In genomic region chr10:55410415-55410885, GRCh38 we compare ENCODE assay signal across 9 cellular contexts.
A peak's percentile ranks its signal among the peaks of the same experiment; 100 is the strongest.
DNase-seq lines count a peak whose midpoint lies in the region; ATAC-seq and TF ChIP-seq lines count a peak whose summit lies in the region.
"Had no signal": no experiment of that assay in that cellular context is flagged by ENCODE, and none has a peak within 500 bp of the region (broad histone marks: within the 10 kb centered on the region; RNA-seq: fewer than 3 reads in every experiment).

No MANE protein-coding gene starts in this region.

- H3K36me3 ChIP-seq in GM23338 (ENCODE audit: insufficient read depth) = no peaks in the 10 kb centered on the region

- no peak overlapping the region for H3K27ac ChIP-seq in GM23338 (ENCODE audit: low read depth)

- H3K4me1 Mint-ChIP-seq in GM23338 = no peaks in the 10 kb centered on the region

- H3K9me2 ChIP-seq in GM23338 (ENCODE audit: insufficient read depth) = no peaks in the 10 kb centered on the region

- H2AFZ ChIP-seq in GM23338 = no peak overlapping the region

- no peaks in the 10 kb centered on the region for H3K4me1 ChIP-seq in GM23338 (ENCODE audit: insufficient read depth)

- peak; percentile 86 for ATAC-seq in GM23338
- ATAC-seq in GM21526 (IDR thresholded peaks at IDR 0.05; ENCODE audit: low FRiP score, unreplicated experiment) = no peak
- ATAC-seq in GM18873 (IDR thresholded peaks at IDR 0.05; ENCODE audit: low FRiP score, unreplicated experiment) = no peak

- peak; percentile 54 for DNase-seq in GM23338 (ENCODE audit: low spot score)
- peak; percentile 76 for DNase-seq in NCI-H82 treated with DMSO at 0.1 percent for 48 hours (lab: John Stamatoyannopoulos, UW; ENCODE audit: unreplicated experiment)
- peak; percentile 42 for DNase-seq in fibroblast of pulmonary artery (ENCODE audit: low read depth)
- peak; percentile 30 for DNase-seq in occipital lobe (lab: John Stamatoyannopoulos, UW)
- no peak for DNase-seq in activated naive CD4-positive, alpha-beta T cell treated with anti-CD3 and anti-CD28 coated beads, Interleukin-2, amount 50 U/mL, for 16 hours
- DNase-seq in stimulated activated CD4-positive, alpha-beta T cell treated with anti-CD3 and anti-CD28 coated beads, Interleukin-2, amount 100 ng/mL, for 48 hours = no peak

- no peaks in the 10 kb centered on the region for H4K20me1 ChIP-seq in GM23338 (replicated peaks; ENCODE audit: insufficient read depth)

- H3F3A ChIP-seq in GM23338 (replicated peaks; ENCODE audit: low read depth) = no peaks in the 10 kb centered on the region

- H3K36me3 Mint-ChIP-seq in GM23338 (ENCODE audit: low read depth) = no peaks in the 10 kb centered on the region

- H3K4me3 Mint-ChIP-seq in GM23338 = no peak overlapping the region
- H3K4me3 Mint-ChIP-seq: T-helper 1 cell treated with Interleukin-12 subunit alpha and Interleukin-12 subunit beta and Interleukin-4 antibody, amounts not matched to agents 30 μg/mL and 1 μg/mL, for 36 hours had no signal

- H3K27me3 ChIP-seq in GM23338 (ENCODE audit: insufficient read depth) = no peaks in the 10 kb centered on the region

- H3K4me3 ChIP-seq in GM23338 = no peak overlapping the region
- no peak overlapping the region for H3K4me3 ChIP-seq in fibroblast of pulmonary artery (replicated peaks; ENCODE audit: low read depth, low read length)

- H3K79me2 ChIP-seq in GM23338 (replicated peaks; ENCODE audit: insufficient read depth) = no peaks in the 10 kb centered on the region

- no peak overlapping the region for H3K27ac Mint-ChIP-seq in GM23338
- H3K27ac Mint-ChIP-seq: T-helper 1 cell treated with Interleukin-12 subunit alpha and Interleukin-12 subunit beta and Interleukin-4 antibody, amounts not matched to agents 30 μg/mL and 1 μg/mL, for 36 hours had no signal

- no peak overlapping the region for H3K4me2 ChIP-seq in GM23338

- no peaks in the 10 kb centered on the region for H3K9me3 Mint-ChIP-seq in GM23338
- H3K9me3 Mint-ChIP-seq: T-helper 1 cell treated with Interleukin-12 subunit alpha and Interleukin-12 subunit beta and Interleukin-4 antibody, amounts not matched to agents 30 μg/mL and 1 μg/mL, for 36 hours had no signal

- TF ChIP-seq CTCF in GM23338 (conservative IDR thresholded peaks at IDR 0.05; ENCODE audit: low read depth in 2 of 2) (peak; percentile 42 to 68), fibroblast of pulmonary artery (IDR thresholded peaks at IDR 0.05; ENCODE audit: low read length, missing control alignments) (no peak)

- H3K27me3 Mint-ChIP-seq in GM23338 (ENCODE audit: insufficient read depth, low read depth, poor library complexity) = peaks cover 3% of the 10 kb centered on the region

TF ChIP-seq in GM23338, 12 proteins besides CTCF, POLR2A, EP300 and RAD21 (continues in another document):
- TF ChIP-seq ZNF331 (CRISPR knock-in tag; IDR thresholded peaks at IDR 0.05; ENCODE audit: low read depth) (no peak), NANOG (IDR thresholded peaks at IDR 0.05; ENCODE audit: borderline replicate concordance) (no peak), CREB1 (CRISPR knock-in tag; IDR thresholded peaks at IDR 0.05; ENCODE audit: low read depth) (no peak), JUNB (IDR thresholded peaks at IDR 0.05; ENCODE audit: unreplicated experiment) (no peak), ETS1 (IDR thresholded peaks at IDR 0.05) (no peak), STAT1 (IDR thresholded peaks at IDR 0.05; ENCODE audit: unreplicated experiment) (no peak), EZH2 (IDR thresholded peaks at IDR 0.05; ENCODE audit: low read depth, unreplicated experiment) (no peak), ZNF114 (CRISPR knock-in tag; IDR thresholded peaks at IDR 0.05) (no peak), POLR2AphosphoS5 (IDR thresholded peaks at IDR 0.05; ENCODE audit: low read depth) (no peak), REST (IDR thresholded peaks at IDR 0.05; ENCODE audit: unreplicated experiment) (no peak)

Comparison
In these comparisons a context has a peak if more than half of its experiments do, and no peak if none do; other contexts are left out.
1. DNase-seq: peak in GM23338 (single experiment), NCI-H82 treated with DMSO at 0.1 percent for 48 hours (single experiment), fibroblast of pulmonary artery (single experiment) and occipital lobe (single experiment); none in activated naive CD4-positive, alpha-beta T cell treated with anti-CD3 and anti-CD28 coated beads, Interleukin-2, amount 50 U/mL, for 16 hours (single experiment) and stimulated activated CD4-positive, alpha-beta T cell treated with anti-CD3 and anti-CD28 coated beads, Interleukin-2, amount 100 ng/mL, for 48 hours (0 of 2).